ENCODE assay signal across 8 cellular contexts in the genomic region with DNA sequence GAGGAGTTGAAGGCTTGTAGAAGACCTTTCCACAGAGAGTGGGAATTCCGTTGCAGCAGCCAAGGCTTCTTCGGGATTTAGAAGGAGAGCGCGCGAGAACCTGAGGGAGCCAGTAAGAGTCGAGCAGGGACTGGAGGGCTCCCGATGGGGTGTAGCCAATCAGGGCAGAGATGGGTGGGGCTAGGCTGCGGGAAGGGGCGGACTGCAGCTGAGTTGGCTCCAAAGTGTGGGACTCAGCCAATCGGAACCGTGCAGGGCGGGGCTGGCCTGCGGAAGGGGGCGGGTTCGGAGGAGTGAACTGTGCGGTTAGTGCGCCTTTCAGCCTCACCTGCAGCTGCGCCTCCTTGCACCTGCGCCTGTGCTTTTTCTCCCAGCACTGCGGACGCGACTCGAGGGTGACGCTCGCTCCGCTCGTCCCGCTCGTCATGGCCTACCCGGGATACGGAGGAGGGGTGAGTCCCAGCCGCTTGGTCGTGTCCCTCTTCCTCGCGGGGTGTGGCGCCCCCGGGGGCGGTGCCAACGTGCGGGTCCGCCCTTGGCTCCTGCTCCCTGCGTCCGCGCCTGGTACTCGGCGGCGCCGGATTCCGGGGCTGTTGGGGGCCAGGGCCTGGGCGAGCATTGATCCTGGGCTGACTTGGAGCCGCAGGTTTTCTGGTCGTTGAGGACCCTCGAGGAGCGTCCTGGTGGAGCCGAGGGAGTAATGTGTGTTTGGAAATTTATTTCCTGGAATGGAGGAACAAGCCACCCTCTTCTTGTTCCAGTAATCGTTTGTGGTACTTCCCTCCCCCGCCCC. TPM values are rescaled to one million over a fixed set of nuclear protein-coding genes. Genes with fewer than 3 reads are reported as not detected.
DNase-seq lines count a peak whose midpoint lies in the region; ATAC-seq and TF ChIP-seq lines count a peak whose summit lies in the region.

A gene with protein sequence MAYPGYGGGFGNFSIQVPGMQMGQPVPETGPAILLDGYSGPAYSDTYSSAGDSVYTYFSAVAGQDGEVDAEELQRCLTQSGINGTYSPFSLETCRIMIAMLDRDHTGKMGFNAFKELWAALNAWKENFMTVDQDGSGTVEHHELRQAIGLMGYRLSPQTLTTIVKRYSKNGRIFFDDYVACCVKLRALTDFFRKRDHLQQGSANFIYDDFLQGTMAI (plus strand): TSS at position 309 of the 793 bp plus-strand sequence. CDS start 117 bp downstream, at position 426.

- under 1% methylated on average over 56 of the region's 57 CpGs for WGBS in prostate gland

- TF ChIP-seq CTCF in GM13977 (IDR thresholded peaks at IDR 0.05; ENCODE audit: extremely low read depth, insufficient read depth, missing control alignments) = no peak
- TF ChIP-seq CTCF in ascending aorta (IDR thresholded peaks at IDR 0.05) = no peak
- TF ChIP-seq CTCF in right atrium auricular region (IDR thresholded peaks at IDR 0.05) = peak in 1 of 2 donors; percentile 20
- peak in 2 of 4 experiments; percentile 27 to 32 for TF ChIP-seq CTCF in prostate gland (IDR thresholded peaks at IDR 0.05)

- H3K4me3 ChIP-seq in ascending aorta = peak within 1 kb of the TSS; percentile 64 to 93
- H3K4me3 ChIP-seq in right atrium auricular region = peak within 1 kb of the TSS; percentile 77 to 92
- H3K4me3 ChIP-seq in prostate gland = peak within 1 kb of the TSS; percentile 56 to 74

- peak within 1 kb of the TSS; percentile 43 to 67 for H3K27ac ChIP-seq in ascending aorta
- H3K27ac ChIP-seq in right atrium auricular region = peak within 1 kb of the TSS; percentile 79 to 80
- peak within 1 kb of the TSS; percentile 72 to 73 for H3K27ac ChIP-seq in prostate gland

- no peaks in the 10 kb centered on the region for H3K36me3 ChIP-seq in ascending aorta
- no peaks in the 10 kb centered on the region for H3K36me3 ChIP-seq in right atrium auricular region
- no peaks in the 10 kb centered on the region for H3K36me3 ChIP-seq in prostate gland

- no peaks in the 10 kb centered on the region for H3K4me1 ChIP-seq in ascending aorta
- H3K4me1 ChIP-seq in right atrium auricular region = peaks cover 0 to 5% of the 10 kb centered on the region in 2 donors
- H3K4me1 ChIP-seq in prostate gland (replicated peaks) = no peaks in the 10 kb centered on the region

- H3K27me3 ChIP-seq in ascending aorta (no peaks in the 10 kb centered on the region), right atrium auricular region (no peaks in the 10 kb centered on the region), prostate gland (replicated peaks; ENCODE audit: insufficient read depth) (no peaks in the 10 kb centered on the region)

- in situ Hi-C loops in GM13977 (cut with MboI; ENCODE audit: low pct_unique_long_range_greater_than_20kb, low sequenced_read_pairs, unreplicated experiment) = no loop called here

- intact Hi-C loops in ascending aorta (cut with DNase I) = loop anchor here (2.0 kb wide), 1 partner anchor 25 kb away; a partner anchor contains a TSS
- intact Hi-C loops in prostate gland (cut with DNase I) = no loop called here

- TF ChIP-seq POLR2A in prostate gland (IDR thresholded peaks at IDR 0.05) = peak; percentile 50

- peak; percentile 90 for DNase-seq in GM13977 (ENCODE audit: low spot score)
- DNase-seq in NCI-H187 (lab: John Stamatoyannopoulos, UW) = peak; percentile 80 to 82
- peak; percentile 95 for DNase-seq in T-helper 22 cell (ENCODE audit: low read depth)
- peak; percentile 92 to 98 for DNase-seq in ascending aorta (ENCODE audit: low spot score in 2 of 2)
- peak; percentile 97 for DNase-seq in right atrium auricular region (ENCODE audit: low spot score)
- DNase-seq in prostate gland (ENCODE audit: low spot score) = peak; percentile 98
- DNase-seq in ureter (ENCODE audit: low spot score) = peak; percentile 99

- peak; percentile 99 for ATAC-seq in HG02852 (IDR thresholded peaks at IDR 0.05; ENCODE audit: unreplicated experiment)

- H3K9me3 ChIP-seq in ascending aorta (no peaks in the 10 kb centered on the region), right atrium auricular region (no peaks in the 10 kb centered on the region), prostate gland (no peaks in the 10 kb centered on the region)

RNA-seq across cellular contexts. Expression of the gene that starts here (rescaled TPM):
- total RNA-seq in ascending aorta = 45.1 TPM
- total RNA-seq in right atrium auricular region = 10 to 100 TPM; 11.1 to 14.3 TPM
- 10 to 100 TPM; 29.5 to 42.9 TPM for total RNA-seq in prostate gland
- total RNA-seq in ureter = 27.5 TPM

Comparison
In these comparisons a context has a peak if more than half of its experiments do, and no peak if none do; other contexts are left out.
1. Peak in every context shown above with its lines: DNase-seq, ATAC-seq, H3K4me3 ChIP-seq and H3K27ac ChIP-seq.